In the genomic region with DNA sequence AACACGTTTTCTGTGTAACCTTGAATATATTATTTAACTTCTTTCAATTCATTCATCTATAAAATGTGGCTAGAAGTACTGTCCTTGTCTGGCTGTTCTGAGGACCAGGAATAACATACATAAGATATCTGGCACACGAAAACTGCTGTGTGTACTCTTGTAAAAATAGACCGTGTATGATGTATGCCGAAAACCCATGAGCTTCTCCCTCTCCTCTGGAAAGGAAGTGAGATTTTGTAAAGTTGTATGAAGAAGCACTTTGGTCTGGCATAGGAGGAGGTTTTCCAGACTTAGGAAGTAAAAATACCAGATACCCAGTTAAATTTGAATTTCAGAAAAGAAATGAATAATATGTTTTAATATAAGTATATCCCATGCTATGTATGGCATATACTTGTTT, we compare ENCODE assay signal across 25 cellular contexts.
A peak's percentile ranks its signal among the peaks of the same experiment; 100 is the strongest.
DNase-seq lines count a peak whose midpoint lies in the region; ATAC-seq and TF ChIP-seq lines count a peak whose summit lies in the region.
"Had no signal": no experiment of that assay in that cellular context is flagged by ENCODE, and none has a peak within 500 bp of the region (broad histone marks: within the 10 kb centered on the region; RNA-seq: fewer than 3 reads in every experiment).

No MANE protein-coding gene starts in this region.

- no peak overlapping the region for H2AK5ac ChIP-seq in mesenchymal stem cell (ENCODE audit: low read length, severe bottlenecking)

- H3K27ac ChIP-seq in gastroesophageal sphincter (peak overlapping the region in 3 of 4 donors; percentile 1 to 40 (median 29)), mesenchymal stem cell (ENCODE audit: low read length, poor library complexity, severe bottlenecking) (no peak overlapping the region), stomach (no peak overlapping the region)
- H3K27ac ChIP-seq: GM23248, HL-60, KMS-11, Peyer's patch, SJCRH30 had no signal

- H3K14ac ChIP-seq in mesenchymal stem cell (ENCODE audit: low read length in 2 of 2), result no peak overlapping the region

- no peak overlapping the region for H2BK12ac ChIP-seq in mesenchymal stem cell (ENCODE audit: low read length in 2 of 2)

- H3K27me3 ChIP-seq in gastroesophageal sphincter, result peaks cover 5% of the 10 kb centered on the region
- H3K27me3 ChIP-seq in mesenchymal stem cell (ENCODE audit: control insufficient read depth in 1 of 2, insufficient read depth in 1 of 2, low read length in 2 of 2), result no peaks in the 10 kb centered on the region
- no peaks in the 10 kb centered on the region for H3K27me3 ChIP-seq in stomach
- H3K27me3 ChIP-seq: Peyer's patch, SJCRH30 had no signal

- H3K79me1 ChIP-seq in mesenchymal stem cell (replicated peaks; ENCODE audit: low read length, poor library complexity, severe bottlenecking), result no peaks in the 10 kb centered on the region

- peak overlapping the region; percentile 25 for H3K9ac ChIP-seq in mesenchymal stem cell (ENCODE audit: low read length)
- H3K9ac ChIP-seq: GM23248, KMS-11 had no signal

- H3K23ac ChIP-seq in mesenchymal stem cell (ENCODE audit: low read length in 2 of 2), result no peak overlapping the region

- DNase-seq in Right ventricle myocardium inferior (ENCODE audit: missing footprints) (no peak), cardiac septum (ENCODE audit: low spot score) (no peak), mesenchymal stem cell (no peak), midbrain (lab: John Stamatoyannopoulos, UW) (no peak), stomach (no peak)
- no peak for DNase-seq in stimulated activated CD4-positive, alpha-beta T cell treated with anti-CD3 and anti-CD28 coated beads, Interleukin-12 subunit alpha, Interleukin-12 subunit beta, amount 100 ng/mL, for 4 hours
- DNase-seq: activated CD4-positive, alpha-beta T cell treated with anti-CD3 and anti-CD28 coated beads, Interleukin-2, amount 10 ng/mL, durations not matched to agents 7 days and 5 days; activated effector memory CD4-positive, alpha-beta T cell treated with Interleukin-2 at 50 U/mL for 16 hours; activated T-cell treated with anti-CD3 and anti-CD28 coated beads, Interleukin-2, amount 50 U/mL, for 1 hour; aorta; Calu3; CD4-positive, CD25-positive, alpha-beta regulatory T cell; DMS79 treated with DMSO at 0.1 percent for 48 hours; effector CD4-positive, alpha-beta T cell; GM23248; NCI-H226; NCI-H526 treated with DMSO at 0.1 percent for 48 hours; stimulated activated CD4-positive, alpha-beta T cell treated with anti-CD3 and anti-CD28 coated beads, Interleukin-15, amount 100 ng/mL, for 24 hours; stimulated activated CD4-positive, alpha-beta T cell treated with anti-CD3 and anti-CD28 coated beads, Interleukin-4, amount 100 ng/mL, for 4 hours had no signal

- TF ChIP-seq POLR2A in gastroesophageal sphincter (IDR thresholded peaks at IDR 0.05) (no peak), stomach (IDR thresholded peaks at IDR 0.05) (no peak)

- TF ChIP-seq EP300 in gastroesophageal sphincter (IDR thresholded peaks at IDR 0.05) (no peak), stomach (IDR thresholded peaks at IDR 0.05) (no peak)

- H3K4me1 ChIP-seq in gastroesophageal sphincter (no peaks in the 10 kb centered on the region), mesenchymal stem cell (ENCODE audit: control insufficient read depth, insufficient read depth, low read depth, low read length) (no peaks in the 10 kb centered on the region), stomach (no peaks in the 10 kb centered on the region)
- H3K4me1 ChIP-seq: Peyer's patch, SJCRH30 had no signal

- H4K8ac ChIP-seq in mesenchymal stem cell (ENCODE audit: low read length), result no peak overlapping the region

- H2AFZ ChIP-seq in mesenchymal stem cell (ENCODE audit: low read depth, low read length), result no peak overlapping the region
- H2AFZ ChIP-seq: GM23248 had no signal

- no peak overlapping the region for H3K4me3 ChIP-seq in gastroesophageal sphincter
- H3K4me3 ChIP-seq in mesenchymal stem cell (ENCODE audit: insufficient read depth in 1 of 2, low read depth in 1 of 2, low read length in 2 of 2), result no peak overlapping the region
- H3K4me3 ChIP-seq in stomach, result no peak overlapping the region
- H3K4me3 ChIP-seq: GM23248, Peyer's patch, SJCRH30 had no signal

- no peak overlapping the region for H4K91ac ChIP-seq in mesenchymal stem cell (ENCODE audit: low read length)

- H3K36me3 ChIP-seq in gastroesophageal sphincter, result no peaks in the 10 kb centered on the region
- no peaks in the 10 kb centered on the region for H3K36me3 ChIP-seq in mesenchymal stem cell (ENCODE audit: control insufficient read depth in 1 of 2, insufficient read depth in 2 of 2, low read depth in 1 of 2, low read length in 2 of 2)
- no peaks in the 10 kb centered on the region for H3K36me3 ChIP-seq in stomach
- H3K36me3 ChIP-seq: Peyer's patch, SJCRH30 had no signal

- H2BK120ac ChIP-seq in mesenchymal stem cell (ENCODE audit: low read depth, low read length), result no peak overlapping the region

- no peak overlapping the region for H3K4me2 ChIP-seq in mesenchymal stem cell (ENCODE audit: low read length, poor library complexity, severe bottlenecking)
- H3K4me2 ChIP-seq: KMS-11 had no signal

- no peak overlapping the region for H2BK15ac ChIP-seq in mesenchymal stem cell (ENCODE audit: low read depth, poor library complexity, severe bottlenecking)

- H3K9me3 ChIP-seq in gastroesophageal sphincter, result no peaks in the 10 kb centered on the region
- no peaks in the 10 kb centered on the region for H3K9me3 ChIP-seq in mesenchymal stem cell (ENCODE audit: control insufficient read depth, low read length)
- H3K9me3 ChIP-seq in stomach, result no peaks in the 10 kb centered on the region
- H3K9me3 ChIP-seq: Peyer's patch, SJCRH30 had no signal

- H3K4ac ChIP-seq in mesenchymal stem cell (ENCODE audit: low read depth in 1 of 2, low read length in 2 of 2), result no peak overlapping the region

- TF ChIP-seq CTCF in gastroesophageal sphincter (IDR thresholded peaks at IDR 0.05) (no peak), stomach (IDR thresholded peaks at IDR 0.05) (no peak)

- 27 to 51% methylated on average over 4 of the region's 4 CpGs for whole genome bisulfite sequencing in gastroesophageal sphincter (ENCODE audit: low coverage in 1 of 2), 2 donors
- 84% methylated on average over 3 of the region's 4 CpGs for WGBS in mesenchymal stem cell
- WGBS in stomach, 5 donors, result 46 to 69% (median 61%) methylated on average over 4 of the region's 4 CpGs

- peak; percentile 53 for ATAC-seq in Right ventricle myocardium inferior
- peak; percentile 46 for ATAC-seq in gastroesophageal sphincter
- no peak for ATAC-seq in GM18858 (IDR thresholded peaks at IDR 0.05; ENCODE audit: unreplicated experiment)

- intact Hi-C loops in Right ventricle myocardium inferior (cut with DNase I) (no loop called here), cardiac septum (cut with DNase I) (no loop called here), stomach (cut with DNase I; ENCODE audit: low total_unique reads) (no loop called here)

- H2BK5ac ChIP-seq in mesenchymal stem cell (ENCODE audit: low read depth, low read length, poor library complexity, severe bottlenecking), result no peak overlapping the region

- no peak overlapping the region for H3K18ac ChIP-seq in mesenchymal stem cell (ENCODE audit: low read depth in 1 of 2, low read length in 2 of 2)

Comparison
In these comparisons a context has a peak if more than half of its experiments do, and no peak if none do; other contexts are left out.
1. H3K27ac ChIP-seq: peak in gastroesophageal sphincter (3 of 4); none in mesenchymal stem cell (single experiment) and stomach (0 of 5).